Comparison of ENCODE assay signal across 26 cellular contexts in genomic region chr9:98219364-98219716, GRCh38. TPM values are rescaled to one million over a fixed set of nuclear protein-coding genes. Genes with fewer than 3 reads are reported as not detected.
A peak's percentile ranks its signal among the peaks of the same experiment; 100 is the strongest.
DNase-seq lines count a peak whose midpoint lies in the region; ATAC-seq and TF ChIP-seq lines count a peak whose summit lies in the region.
"Had no signal": no experiment of that assay in that cellular context is flagged by ENCODE, and none has a peak within 500 bp of the region (broad histone marks: within the 10 kb centered on the region; RNA-seq: fewer than 3 reads in every experiment).

No MANE protein-coding gene starts in this region.

- peak overlapping the region; percentile 51; the same call in 1 of the 3 replicates for H2BK15ac ChIP-seq in IMR-90 (ENCODE audit: low read depth, low read length)

- no peak overlapping the region for H3K27ac Mint-ChIP-seq in natural killer cell
- H3K27ac Mint-ChIP-seq: activated B cell treated with CpG ODN at 0.5 μM for 24 hours; stimulated activated memory B cell treated with anti-CD40 and anti-IgM and Interleukin-4, amounts not matched to agents 10 μg/mL and 1 μg/mL and 100 μg/mL, for 72 hours; T-helper 2 cell treated with Interferon-gamma antibody and Interleukin-4, amounts not matched to agents 5 μg/mL and 100 μg/mL, for 36 hours had no signal

- ATAC-seq in IMR-90 (ENCODE audit: low read depth) (no peak), right lobe of liver (peak; percentile 12 to 60 (median 36)), upper lobe of right lung (peak; percentile 54), HG02798 (IDR thresholded peaks at IDR 0.05; ENCODE audit: poor library complexity, unreplicated experiment) (no peak), natural killer cell (no peak)
- ATAC-seq: naive thymus-derived CD8-positive, alpha-beta T cell; SK-N-SH treated with all-trans-retinoic acid at 6 μM for 48 hours; stimulated activated memory B cell treated with anti-CD40 and anti-IgM and Interleukin-4, amounts not matched to agents 10 μg/mL and 1 μg/mL and 100 μg/mL, for 72 hours had no signal

- peak overlapping the region; percentile 82 for H4K5ac ChIP-seq in IMR-90 (ENCODE audit: low read depth, low read length)

- H3K4me1 ChIP-seq in IMR-90 (ENCODE audit: control insufficient read depth, insufficient read depth, low read length) (peaks cover 23% of the 10 kb centered on the region), right lobe of liver (peaks cover 0 to 56% (median 25%) of the 10 kb centered on the region in 4 donors), upper lobe of right lung (peaks cover 6% of the 10 kb centered on the region), colonic mucosa (no peaks in the 10 kb centered on the region)
- H3K4me1 ChIP-seq: breast epithelium, parathyroid adenoma had no signal

- H3K27me3 Mint-ChIP-seq in natural killer cell (ENCODE audit: low read depth in 2 of 2), result no peaks in the 10 kb centered on the region
- H3K27me3 Mint-ChIP-seq: activated B cell treated with CpG ODN at 0.5 μM for 24 hours; naive thymus-derived CD8-positive, alpha-beta T cell; stimulated activated memory B cell treated with anti-CD40 and anti-IgM and Interleukin-4, amounts not matched to agents 10 μg/mL and 1 μg/mL and 100 μg/mL, for 72 hours had no signal

- TF ChIP-seq POLR2A in IMR-90 (IDR thresholded peaks at IDR 0.05; ENCODE audit: low read depth, low read length) (no peak), right lobe of liver (IDR thresholded peaks at IDR 0.05) (no peak)

- H3K18ac ChIP-seq in IMR-90 (ENCODE audit: low read depth, low read length), result peak overlapping the region; percentile 81; the same call in 1 of the 2 replicates

- H3K9ac ChIP-seq in IMR-90 (ENCODE audit: low read depth, low read length) (no peak overlapping the region), colonic mucosa (ENCODE audit: low read depth in 2 of 2, low read length in 2 of 2) (no peak overlapping the region)
- H3K9ac ChIP-seq: KMS-11, parathyroid adenoma had no signal

- H3K4me1 Mint-ChIP-seq in natural killer cell, result peaks cover 0 to 6% of the 10 kb centered on the region in 2 donors
- H3K4me1 Mint-ChIP-seq: activated B cell treated with CpG ODN at 0.5 μM for 24 hours; stimulated activated memory B cell treated with anti-CD40 and anti-IgM and Interleukin-4, amounts not matched to agents 10 μg/mL and 1 μg/mL and 100 μg/mL, for 72 hours had no signal

- dilution Hi-C loops in IMR-90 (cut with HindIII; ENCODE audit: low sequenced_read_pairs, unreplicated experiment), result no loop called here

- H2AFZ ChIP-seq in IMR-90 (replicated peaks; ENCODE audit: low read length, poor library complexity), result no peak overlapping the region
- H2AFZ ChIP-seq: parathyroid adenoma had no signal

- CTCF ChIA-PET in IMR-90 (lab: Yijun Ruan, JAX), result no interaction called here

- H3K4me3 Mint-ChIP-seq in natural killer cell, result no peak overlapping the region
- H3K4me3 Mint-ChIP-seq: activated B cell treated with CpG ODN at 0.5 μM for 24 hours; naive thymus-derived CD8-positive, alpha-beta T cell; stimulated activated memory B cell treated with anti-CD40 and anti-IgM and Interleukin-4, amounts not matched to agents 10 μg/mL and 1 μg/mL and 100 μg/mL, for 72 hours; T-helper 2 cell treated with Interferon-gamma antibody and Interleukin-4, amounts not matched to agents 5 μg/mL and 100 μg/mL, for 36 hours had no signal

- TF ChIP-seq RAD21 in IMR-90 (IDR thresholded peaks at IDR 0.05; ENCODE audit: low read length), result no peak

- peak overlapping the region; percentile 26 to 79 for H4K8ac ChIP-seq in IMR-90 (ENCODE audit: low read depth in 2 of 2, low read length in 2 of 2)

- H3K9me3 Mint-ChIP-seq in natural killer cell, result no peaks in the 10 kb centered on the region
- H3K9me3 Mint-ChIP-seq: activated B cell treated with CpG ODN at 0.5 μM for 24 hours; naive thymus-derived CD8-positive, alpha-beta T cell; stimulated activated memory B cell treated with anti-CD40 and anti-IgM and Interleukin-4, amounts not matched to agents 10 μg/mL and 1 μg/mL and 100 μg/mL, for 72 hours; T-helper 2 cell treated with Interferon-gamma antibody and Interleukin-4, amounts not matched to agents 5 μg/mL and 100 μg/mL, for 36 hours had no signal

- no peaks in the 10 kb centered on the region for H4K20me1 ChIP-seq in IMR-90 (ENCODE audit: insufficient read depth, low read length)

- TF ChIP-seq CTCF in IMR-90 (conservative IDR thresholded peaks at IDR 0.05; ENCODE audit: low read depth, low read length), result no peak
- no peak for TF ChIP-seq CTCF in brain microvascular endothelial cell (IDR thresholded peaks at IDR 0.05; ENCODE audit: low read depth, low read length, missing control alignments)
- TF ChIP-seq CTCF in right lobe of liver (IDR thresholded peaks at IDR 0.05), result no peak
- TF ChIP-seq CTCF in upper lobe of right lung (IDR thresholded peaks at IDR 0.05), result no peak
- no peak for TF ChIP-seq CTCF in colonic mucosa (IDR thresholded peaks at IDR 0.05)
- TF ChIP-seq CTCF in natural killer cell (IDR thresholded peaks at IDR 0.05), result no peak

- H2AK9ac ChIP-seq in IMR-90 (replicated peaks; ENCODE audit: low read depth, low read length, poor library complexity), result no peak overlapping the region

- DNase-seq in IMR-90 (no peak), brain microvascular endothelial cell (no peak), right lobe of liver (peak in 1 of 3 donors; percentile 10), upper lobe of right lung (no peak), colonic mucosa (no peak), natural killer cell (no peak)
- DNase-seq: activated B cell treated with CpG ODN at 0.5 μM for 24 hours; activated CD4-positive, alpha-beta T cell treated with anti-CD3 and anti-CD28 coated beads, Interleukin-2, amount 50 U/mL, for 48 hours; activated effector memory CD4-positive, alpha-beta T cell treated with Interleukin-2 at 50 U/mL for 16 hours; COR-L47; EL; erythroblast; foreskin melanocyte; hypothalamus; naive thymus-derived CD8-positive, alpha-beta T cell; NCI-H2081; NCI-H446 treated with DMSO at 0.1 percent for 48 hours had no signal

- peak overlapping the region; percentile 70 for H2AK5ac ChIP-seq in IMR-90 (ENCODE audit: low read depth, low read length)

- peaks cover 24% of the 10 kb centered on the region for H3K9me1 ChIP-seq in IMR-90 (ENCODE audit: insufficient read depth, low read length)

- peak overlapping the region; percentile 84 for H2BK120ac ChIP-seq in IMR-90 (ENCODE audit: low read depth, low read length)

- BruUV-seq in IMR-90 (replicated peaks; lab: Mats Ljungman, UMichigan), result no TSS peak

- peak overlapping the region; percentile 44 for H2BK5ac ChIP-seq in IMR-90 (ENCODE audit: low read depth, low read length, poor library complexity, severe bottlenecking)

- H3K4me3 ChIP-seq in IMR-90 (ENCODE audit: insufficient read depth, low read depth, low read length), result no peak overlapping the region
- H3K4me3 ChIP-seq in brain microvascular endothelial cell (ENCODE audit: low read depth, low read length), result no peak overlapping the region
- no peak overlapping the region for H3K4me3 ChIP-seq in right lobe of liver
- H3K4me3 ChIP-seq in upper lobe of right lung, result no peak overlapping the region
- H3K4me3 ChIP-seq in colonic mucosa, result no peak overlapping the region
- H3K4me3 ChIP-seq: breast epithelium, thoracic aorta had no signal

- H3K79me1 ChIP-seq in IMR-90 (ENCODE audit: low read depth in 1 of 2, low read length in 2 of 2), result peaks cover 21 to 65% of the 10 kb centered on the region in 2 experiments

- peak overlapping the region; percentile 69; the same call in 1 of the 2 replicates for H3K27ac ChIP-seq in IMR-90 (ENCODE audit: insufficient read depth, low read length)
- peak overlapping the region; percentile 28 for H3K27ac ChIP-seq in brain microvascular endothelial cell
- peak overlapping the region; percentile 51 to 93 (median 70) for H3K27ac ChIP-seq in right lobe of liver
- peak overlapping the region; percentile 47 for H3K27ac ChIP-seq in upper lobe of right lung
- H3K27ac ChIP-seq in colonic mucosa, result no peak overlapping the region
- H3K27ac ChIP-seq: HL-60, KMS-11, parathyroid adenoma, thoracic aorta had no signal

- 90% methylated on average over 4 of the region's 7 CpGs; no CpG with 5 or more reads in 1 of the 2 experiments for WGBS in IMR-90 (ENCODE audit: extremely low coverage in 2 of 2, insufficient read length in 1 of 2), 2 experiments
- WGBS in right lobe of liver (ENCODE audit: insufficient coverage, low coverage, low lambda C conversion rate, missing lambda C conversion rate), result 48% methylated on average over 7 of the region's 7 CpGs

- no peaks in the 10 kb centered on the region for H3K36me3 Mint-ChIP-seq in natural killer cell

- no peaks in the 10 kb centered on the region for H3K27me3 ChIP-seq in IMR-90 (ENCODE audit: control insufficient read depth, insufficient read depth, low read length)
- H3K27me3 ChIP-seq in brain microvascular endothelial cell (replicated peaks), result no peaks in the 10 kb centered on the region
- no peaks in the 10 kb centered on the region for H3K27me3 ChIP-seq in right lobe of liver
- no peaks in the 10 kb centered on the region for H3K27me3 ChIP-seq in upper lobe of right lung
- no peaks in the 10 kb centered on the region for H3K27me3 ChIP-seq in colonic mucosa
- H3K27me3 ChIP-seq: breast epithelium had no signal

- H3K36me3 ChIP-seq in IMR-90 (ENCODE audit: control insufficient read depth, insufficient read depth, low read length), result peaks cover 10% of the 10 kb centered on the region
- peaks cover 25% of the 10 kb centered on the region for H3K36me3 ChIP-seq in brain microvascular endothelial cell (replicated peaks)
- H3K36me3 ChIP-seq in right lobe of liver, result peaks cover 0 to 2% (median 0%) of the 10 kb centered on the region in 4 donors
- H3K36me3 ChIP-seq in upper lobe of right lung, result peaks cover 62% of the 10 kb centered on the region
- H3K36me3 ChIP-seq in colonic mucosa, result peaks cover 4% of the 10 kb centered on the region

- peak overlapping the region; percentile 48; the same call in 1 of the 2 replicates for H3K56ac ChIP-seq in IMR-90 (ENCODE audit: extremely low read depth, insufficient read depth, low read length)

- peak overlapping the region; percentile 68 for H2BK20ac ChIP-seq in IMR-90 (ENCODE audit: low read depth, low read length)

- H4K91ac ChIP-seq in IMR-90 (ENCODE audit: insufficient read depth, low read depth, low read length), result peak overlapping the region; percentile 64

- peak overlapping the region; percentile 100 for H3K4ac ChIP-seq in IMR-90 (ENCODE audit: low read depth, low read length)

- in situ Hi-C loops in IMR-90 (cut with MboI; ENCODE audit: low sequenced_read_pairs), result no loop called here
- in situ Hi-C loops in brain microvascular endothelial cell (cut with HindIII; ENCODE audit: low pct_ligation_motif_present, low sequenced_read_pairs), result no loop called here

- H3K4me2 ChIP-seq in IMR-90 (ENCODE audit: low read depth, low read length), result no peak overlapping the region
- H3K4me2 ChIP-seq: KMS-11 had no signal

- POLR2A ChIA-PET in IMR-90 (lab: Charles Lee; ENCODE audit: unreplicated experiment), result no interaction called here

- H3K14ac ChIP-seq in IMR-90 (replicated peaks; ENCODE audit: low read depth, low read length), result peak overlapping the region; percentile 66; the same call in 1 of the 2 replicates

- intact Hi-C loops in IMR-90 (cut with micrococcal nuclease), result no loop called here
- intact Hi-C loops in right lobe of liver (cut with DNase I), result no loop called here
- intact Hi-C loops in upper lobe of right lung (cut with DNase I), result no loop called here
- intact Hi-C loops in colonic mucosa (cut with DNase I), result no loop called here
- intact Hi-C loops in natural killer cell (cut with micrococcal nuclease), result no loop called here

- H3K9me3 ChIP-seq in IMR-90 (ENCODE audit: control insufficient read depth, insufficient read depth, low read length), result no peaks in the 10 kb centered on the region
- H3K9me3 ChIP-seq in right lobe of liver, result no peaks in the 10 kb centered on the region
- H3K9me3 ChIP-seq in upper lobe of right lung, result no peaks in the 10 kb centered on the region
- no peaks in the 10 kb centered on the region for H3K9me3 ChIP-seq in colonic mucosa
- H3K9me3 ChIP-seq: breast epithelium, thoracic aorta had no signal

- H3K23ac ChIP-seq in IMR-90 (ENCODE audit: low read depth, low read length), result no peak overlapping the region; the same call in 1 of the 2 replicates

RNA-seq across cellular contexts. Expression of gene CORO2A, which starts 26.9 kb away (rescaled TPM):
- total RNA-seq in IMR-90 (2012; rRNA removed) (1.9 and 2.2 TPM in 2 replicates), right lobe of liver (1 to 10 TPM in 5 of 6 experiments, under 1 TPM in 1; 0.67 to 6.2 (median 3.3) TPM), upper lobe of right lung (20.0 TPM), colonic mucosa (10 to 100 TPM; 53.8 to 68.1 TPM), natural killer cell (1 to 10 TPM; 1.9 to 3.6 (median 2.3) TPM)
- polyA plus RNA-seq in IMR-90 (2012; rRNA removed), result 1.9 and 2.2 TPM in 2 replicates
- polyA plus RNA-seq in IMR-90 (2012; cell fraction: cytosol; rRNA removed), result 1.4 and 1.5 TPM in 2 replicates
- 1.2 and 1.6 TPM in 2 replicates for polyA plus RNA-seq in IMR-90 (2012; cell fraction: nucleus; rRNA removed; ENCODE audit: low replicate concordance)

RNA-seq across cellular contexts. Expression of gene TBC1D2, which starts 36.1 kb away (rescaled TPM):
- total RNA-seq in IMR-90 (2012; rRNA removed), result 35.6 and 36.9 TPM in 2 replicates
- polyA plus RNA-seq in IMR-90 (2012; rRNA removed), result 62.7 and 75.3 TPM in 2 replicates
- 64.9 and 68.1 TPM in 2 replicates for polyA plus RNA-seq in IMR-90 (2012; cell fraction: cytosol; rRNA removed)
- 82.5 and 192 TPM in 2 replicates for polyA plus RNA-seq in IMR-90 (2012; cell fraction: nucleus; rRNA removed; ENCODE audit: low replicate concordance)
- 10 to 100 TPM in 2 of 6 experiments, 1 to 10 TPM in 4; 5.1 to 17.5 (median 9.7) TPM for total RNA-seq in right lobe of liver
- total RNA-seq in upper lobe of right lung, result 71.8 TPM
- 10 to 100 TPM; 20.1 to 26.9 TPM for total RNA-seq in colonic mucosa
- 1 to 10 TPM; 5.0 to 8.9 (median 7.0) TPM for total RNA-seq in natural killer cell

Comparison
In these comparisons a context has a peak if more than half of its experiments do, and no peak if none do; other contexts are left out.
1. ATAC-seq: peak in right lobe of liver (4 of 4) and upper lobe of right lung (single experiment); none in IMR-90 (single experiment), HG02798 (single experiment) and natural killer cell (0 of 3).